ENCODE assay signal across 16 cellular contexts in the genomic region with DNA sequence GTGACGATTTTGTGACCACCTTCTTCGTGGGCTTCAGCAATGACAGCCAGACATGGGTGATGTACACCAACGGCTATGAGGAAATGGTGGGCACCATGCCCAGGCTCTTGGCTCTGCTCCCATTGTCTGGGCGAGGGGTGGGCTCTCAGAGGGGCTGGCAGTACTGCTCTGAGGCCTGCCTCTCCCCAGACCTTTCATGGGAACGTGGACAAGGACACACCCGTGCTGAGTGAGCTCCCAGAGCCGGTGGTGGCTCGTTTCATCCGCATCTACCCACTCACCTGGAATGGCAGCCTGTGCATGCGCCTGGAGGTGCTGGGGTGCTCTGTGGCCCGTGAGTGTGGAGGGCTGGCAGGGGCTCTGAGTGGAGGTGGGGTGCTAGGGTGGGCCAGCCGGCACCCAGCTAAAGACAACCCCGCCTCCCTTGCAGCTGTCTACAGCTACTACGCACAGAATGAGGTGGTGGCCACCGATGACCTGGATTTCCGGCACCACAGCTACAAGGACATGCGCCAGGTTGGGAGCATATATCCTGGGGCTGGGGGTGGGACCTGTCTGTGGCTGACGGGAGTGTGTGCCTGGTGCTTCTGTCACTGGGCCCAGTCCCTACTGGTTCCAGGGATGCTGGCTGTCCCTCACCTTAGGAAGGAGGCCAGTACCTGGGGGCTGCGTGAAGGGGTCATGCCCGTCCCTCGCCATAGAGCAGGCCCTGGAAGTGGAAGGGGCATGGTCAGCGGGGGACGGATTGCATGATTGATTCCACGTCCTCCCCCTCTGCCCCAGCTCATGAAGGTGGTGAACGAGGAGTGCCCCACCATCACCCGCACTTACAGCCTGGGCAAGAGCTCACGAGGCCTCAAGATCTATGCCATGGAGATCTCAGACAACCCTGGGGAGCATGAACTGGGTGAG. TPM values are rescaled to one million over a fixed set of nuclear protein-coding genes. Genes with fewer than 3 reads are reported as not detected.
"Had no signal": no experiment of that assay in that cellular context is flagged by ENCODE, and none has a peak within 500 bp of the region (broad histone marks: within the 10 kb centered on the region; RNA-seq: fewer than 3 reads in every experiment).

No MANE protein-coding gene starts in this region.

- H3K4me3 ChIP-seq: adrenal gland, lung had no signal

- H3K9me3 ChIP-seq: adrenal gland had no signal

- H3K27me3 ChIP-seq: adrenal gland had no signal

- DNase-seq: activated CD4-positive, alpha-beta T cell treated with anti-CD3 and anti-CD28 coated beads, Interleukin-2, amount 10 ng/mL, durations not matched to agents 24 days and 14 days; activated CD8-positive, alpha-beta memory T cell treated with anti-CD3 and anti-CD28 coated beads for 24 hours; activated naive CD4-positive, alpha-beta T cell treated with anti-CD3 and anti-CD28 coated beads for 36 hours; adrenal gland; dermis blood vessel endothelial cell; erythroblast; naive thymus-derived CD4-positive, alpha-beta T cell; stimulated activated naive B cell treated with anti-CD40 and anti-IgM and Interleukin-4, amounts not matched to agents 10 μg/mL and 1 μg/mL and 100 μg/mL, for 72 hours; T-helper 1 cell; trophoblast cell had no signal

- H3K9me3 Mint-ChIP-seq: activated CD4-positive, alpha-beta T cell treated with anti-CD3 and anti-CD28 coated beads, Interleukin-2, amount 10 ng/mL, durations not matched to agents 24 days and 14 days; activated naive CD4-positive, alpha-beta T cell treated with anti-CD3 and anti-CD28 coated beads for 36 hours; naive thymus-derived CD4-positive, alpha-beta T cell; stimulated activated naive B cell treated with anti-CD40 and anti-IgM and Interleukin-4, amounts not matched to agents 10 μg/mL and 1 μg/mL and 100 μg/mL, for 72 hours; WTC11 had no signal

- H3K4me1 Mint-ChIP-seq: activated CD4-positive, alpha-beta T cell treated with anti-CD3 and anti-CD28 coated beads, Interleukin-2, amount 10 ng/mL, durations not matched to agents 24 days and 14 days had no signal

- H3K27ac ChIP-seq: adrenal gland had no signal

- H3K4me1 ChIP-seq: adrenal gland had no signal

- H3K27ac Mint-ChIP-seq: activated naive CD4-positive, alpha-beta T cell treated with anti-CD3 and anti-CD28 coated beads for 36 hours; progenitor cell of endocrine pancreas; WTC11 had no signal

- ATAC-seq: naive thymus-derived CD4-positive, alpha-beta T cell; right cardiac atrium had no signal

- H3K27me3 Mint-ChIP-seq: activated CD4-positive, alpha-beta T cell treated with anti-CD3 and anti-CD28 coated beads, Interleukin-2, amount 10 ng/mL, durations not matched to agents 24 days and 14 days; naive thymus-derived CD4-positive, alpha-beta T cell; progenitor cell of endocrine pancreas; stimulated activated naive B cell treated with anti-CD40 and anti-IgM and Interleukin-4, amounts not matched to agents 10 μg/mL and 1 μg/mL and 100 μg/mL, for 72 hours had no signal

- H3K4me3 Mint-ChIP-seq: activated CD4-positive, alpha-beta T cell treated with anti-CD3 and anti-CD28 coated beads, Interleukin-2, amount 10 ng/mL, durations not matched to agents 24 days and 14 days; activated naive CD4-positive, alpha-beta T cell treated with anti-CD3 and anti-CD28 coated beads for 36 hours; naive thymus-derived CD4-positive, alpha-beta T cell; stimulated activated naive B cell treated with anti-CD40 and anti-IgM and Interleukin-4, amounts not matched to agents 10 μg/mL and 1 μg/mL and 100 μg/mL, for 72 hours; WTC11 had no signal

RNA-seq across cellular contexts. Expression of gene MYL7, which starts 30.2 kb away (rescaled TPM):
- total RNA-seq: activated CD4-positive, alpha-beta T cell treated with anti-CD3 and anti-CD28 coated beads, Interleukin-2, amount 10 ng/mL, durations not matched to agents 24 days and 14 days; activated naive CD4-positive, alpha-beta T cell treated with anti-CD3 and anti-CD28 coated beads for 36 hours; adrenal gland; dermis blood vessel endothelial cell; glomerular endothelial cell; naive thymus-derived CD4-positive, alpha-beta T cell; subcutaneous adipose tissue had no signal
- polyA plus RNA-seq: naive thymus-derived CD4-positive, alpha-beta T cell had no signal

RNA-seq across cellular contexts. Expression of gene PGAM2, which starts 45.6 kb away (rescaled TPM):
- total RNA-seq: glomerular endothelial cell had no signal
- polyA plus RNA-seq: naive thymus-derived CD4-positive, alpha-beta T cell had no signal
